In the genomic region with DNA sequence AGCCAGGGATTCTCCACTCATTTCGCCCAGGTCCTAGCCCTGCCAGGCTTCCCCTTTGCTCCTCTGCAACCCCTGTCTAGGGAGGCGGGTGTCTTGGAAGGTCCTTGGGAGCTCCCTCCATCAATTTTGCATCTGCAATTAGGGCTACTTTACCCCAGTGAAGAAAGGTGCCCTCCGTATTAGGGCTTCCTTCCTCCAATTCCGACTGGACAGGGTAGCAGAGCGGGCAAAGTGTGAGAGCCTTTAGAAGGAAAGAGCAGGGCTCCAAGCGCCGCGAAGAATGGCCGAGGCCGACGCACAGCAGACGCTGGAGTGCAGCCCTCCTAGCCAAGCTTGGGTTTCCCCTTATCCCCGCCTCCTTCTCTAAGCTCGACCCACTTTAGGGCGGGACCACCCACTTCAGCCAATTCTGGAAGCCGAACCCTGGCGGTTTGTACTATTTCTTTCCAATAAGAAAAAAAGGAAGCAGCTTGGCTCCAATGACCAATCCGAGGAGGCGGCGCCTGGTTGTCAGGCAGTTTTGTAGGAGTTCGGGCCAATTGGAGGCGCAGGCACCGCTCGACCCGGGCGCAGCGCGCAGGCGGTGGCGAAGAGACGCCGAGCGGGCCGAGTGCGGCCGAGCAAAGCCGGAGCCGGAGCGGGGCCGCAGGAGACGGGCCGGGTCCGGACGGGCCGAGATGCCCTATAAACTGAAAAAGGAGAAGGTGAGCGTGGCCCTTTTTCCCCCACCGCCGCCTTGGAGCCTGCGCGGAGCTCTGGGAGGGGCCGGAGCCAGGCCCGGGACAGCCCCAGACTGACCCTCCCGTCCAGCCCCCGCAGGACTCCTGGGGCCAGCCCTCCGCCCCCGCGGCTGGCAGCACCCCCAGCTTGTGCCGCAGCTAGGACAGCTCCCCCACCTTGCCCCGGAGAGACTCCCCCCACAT, we compare ENCODE assay signal across 1 cellular context.
TF ChIP-seq lines count a peak whose summit lies in the region.

PPP2R5D (plus strand) TSS at position 570 of the 923 bp plus-strand sequence; CDS start at position 678, 108 bp downstream.

TF ChIP-seq in HepG2, 621 proteins besides CTCF, POLR2A, EP300 and RAD21 (continued from another document and continues in another):
- TF ChIP-seq, protein P1, sequence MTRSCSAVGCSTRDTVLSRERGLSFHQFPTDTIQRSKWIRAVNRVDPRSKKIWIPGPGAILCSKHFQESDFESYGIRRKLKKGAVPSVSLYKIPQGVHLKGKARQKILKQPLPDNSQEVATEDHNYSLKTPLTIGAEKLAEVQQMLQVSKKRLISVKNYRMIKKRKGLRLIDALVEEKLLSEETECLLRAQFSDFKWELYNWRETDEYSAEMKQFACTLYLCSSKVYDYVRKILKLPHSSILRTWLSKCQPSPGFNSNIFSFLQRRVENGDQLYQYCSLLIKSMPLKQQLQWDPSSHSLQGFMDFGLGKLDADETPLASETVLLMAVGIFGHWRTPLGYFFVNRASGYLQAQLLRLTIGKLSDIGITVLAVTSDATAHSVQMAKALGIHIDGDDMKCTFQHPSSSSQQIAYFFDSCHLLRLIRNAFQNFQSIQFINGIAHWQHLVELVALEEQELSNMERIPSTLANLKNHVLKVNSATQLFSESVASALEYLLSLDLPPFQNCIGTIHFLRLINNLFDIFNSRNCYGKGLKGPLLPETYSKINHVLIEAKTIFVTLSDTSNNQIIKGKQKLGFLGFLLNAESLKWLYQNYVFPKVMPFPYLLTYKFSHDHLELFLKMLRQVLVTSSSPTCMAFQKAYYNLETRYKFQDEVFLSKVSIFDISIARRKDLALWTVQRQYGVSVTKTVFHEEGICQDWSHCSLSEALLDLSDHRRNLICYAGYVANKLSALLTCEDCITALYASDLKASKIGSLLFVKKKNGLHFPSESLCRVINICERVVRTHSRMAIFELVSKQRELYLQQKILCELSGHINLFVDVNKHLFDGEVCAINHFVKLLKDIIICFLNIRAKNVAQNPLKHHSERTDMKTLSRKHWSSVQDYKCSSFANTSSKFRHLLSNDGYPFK (CRISPR knock-in tag; IDR thresholded peaks at IDR 0.05; ENCODE audit: borderline replicate concordance) = peak; percentile 41
- peak; percentile 78 for TF ChIP-seq ZMYM4 (CRISPR knock-in tag; IDR thresholded peaks at IDR 0.05)
- peak; percentile 84 for TF ChIP-seq TMF1 (CRISPR knock-in tag; IDR thresholded peaks at IDR 0.05; ENCODE audit: low read depth)
- TF ChIP-seq RXRB (CRISPR knock-in tag; IDR thresholded peaks at IDR 0.05; ENCODE audit: borderline replicate concordance) = peak; percentile 24; the same call in 1 of the 2 replicates
- TF ChIP-seq MAFK (conservative IDR thresholded peaks at IDR 0.05 in 1 of 2, IDR thresholded peaks at IDR 0.05 in 1 of 2; ENCODE audit: low read length in 2 of 2) = no peak
- TF ChIP-seq CC2D1A (CRISPR knock-in tag; IDR thresholded peaks at IDR 0.05) = 0 out of 2 replicates have a peak, but pooled peaks have one; percentile 23
- no peak for TF ChIP-seq HOXD1 (CRISPR knock-in tag; IDR thresholded peaks at IDR 0.05)
- TF ChIP-seq ZNF296 (CRISPR knock-in tag; conservative IDR thresholded peaks at IDR 0.05) = no peak
- no peak for TF ChIP-seq TGIF2 (CRISPR knock-in tag; IDR thresholded peaks at IDR 0.05)
- TF ChIP-seq PAX8 (CRISPR knock-in tag; IDR thresholded peaks at IDR 0.05; ENCODE audit: borderline replicate concordance) = 0 out of 2 replicates have a peak, but pooled peaks have one; percentile 19
- no peak for TF ChIP-seq PBX3 (CRISPR knock-in tag; IDR thresholded peaks at IDR 0.05; ENCODE audit: borderline replicate concordance)
- TF ChIP-seq HMG20B (CRISPR knock-in tag; conservative IDR thresholded peaks at IDR 0.05) = 0 out of 2 replicates have a peak, but pooled peaks have one; percentile 35
- no peak for TF ChIP-seq ZNF720 (CRISPR knock-in tag; IDR thresholded peaks at IDR 0.05)
- TF ChIP-seq ZNF224 (CRISPR knock-in tag; IDR thresholded peaks at IDR 0.05) = peak; percentile 34; the same call in 1 of the 2 replicates
- TF ChIP-seq GLI4 (CRISPR knock-in tag; IDR thresholded peaks at IDR 0.05; ENCODE audit: borderline replicate concordance) = no peak
- no peak for TF ChIP-seq MAZ (IDR thresholded peaks at IDR 0.05; ENCODE audit: borderline replicate concordance, low read depth, low read length)
- peak; percentile 59 for TF ChIP-seq MAZ (CRISPR knock-in tag; IDR thresholded peaks at IDR 0.05; ENCODE audit: low read depth)
- TF ChIP-seq NR2C2 (CRISPR knock-in tag; IDR thresholded peaks at IDR 0.05; ENCODE audit: borderline replicate concordance) = no peak
- TF ChIP-seq TOE1 (CRISPR knock-in tag; IDR thresholded peaks at IDR 0.05) = no peak
- TF ChIP-seq HOXA3 (CRISPR knock-in tag; IDR thresholded peaks at IDR 0.05) = peak; percentile 43; the same call in 1 of the 2 replicates
- TF ChIP-seq ARID2 (CRISPR knock-in tag; IDR thresholded peaks at IDR 0.05; ENCODE audit: borderline replicate concordance) = peak; percentile 77; the same call in 1 of the 2 replicates
- TF ChIP-seq, protein P2, sequence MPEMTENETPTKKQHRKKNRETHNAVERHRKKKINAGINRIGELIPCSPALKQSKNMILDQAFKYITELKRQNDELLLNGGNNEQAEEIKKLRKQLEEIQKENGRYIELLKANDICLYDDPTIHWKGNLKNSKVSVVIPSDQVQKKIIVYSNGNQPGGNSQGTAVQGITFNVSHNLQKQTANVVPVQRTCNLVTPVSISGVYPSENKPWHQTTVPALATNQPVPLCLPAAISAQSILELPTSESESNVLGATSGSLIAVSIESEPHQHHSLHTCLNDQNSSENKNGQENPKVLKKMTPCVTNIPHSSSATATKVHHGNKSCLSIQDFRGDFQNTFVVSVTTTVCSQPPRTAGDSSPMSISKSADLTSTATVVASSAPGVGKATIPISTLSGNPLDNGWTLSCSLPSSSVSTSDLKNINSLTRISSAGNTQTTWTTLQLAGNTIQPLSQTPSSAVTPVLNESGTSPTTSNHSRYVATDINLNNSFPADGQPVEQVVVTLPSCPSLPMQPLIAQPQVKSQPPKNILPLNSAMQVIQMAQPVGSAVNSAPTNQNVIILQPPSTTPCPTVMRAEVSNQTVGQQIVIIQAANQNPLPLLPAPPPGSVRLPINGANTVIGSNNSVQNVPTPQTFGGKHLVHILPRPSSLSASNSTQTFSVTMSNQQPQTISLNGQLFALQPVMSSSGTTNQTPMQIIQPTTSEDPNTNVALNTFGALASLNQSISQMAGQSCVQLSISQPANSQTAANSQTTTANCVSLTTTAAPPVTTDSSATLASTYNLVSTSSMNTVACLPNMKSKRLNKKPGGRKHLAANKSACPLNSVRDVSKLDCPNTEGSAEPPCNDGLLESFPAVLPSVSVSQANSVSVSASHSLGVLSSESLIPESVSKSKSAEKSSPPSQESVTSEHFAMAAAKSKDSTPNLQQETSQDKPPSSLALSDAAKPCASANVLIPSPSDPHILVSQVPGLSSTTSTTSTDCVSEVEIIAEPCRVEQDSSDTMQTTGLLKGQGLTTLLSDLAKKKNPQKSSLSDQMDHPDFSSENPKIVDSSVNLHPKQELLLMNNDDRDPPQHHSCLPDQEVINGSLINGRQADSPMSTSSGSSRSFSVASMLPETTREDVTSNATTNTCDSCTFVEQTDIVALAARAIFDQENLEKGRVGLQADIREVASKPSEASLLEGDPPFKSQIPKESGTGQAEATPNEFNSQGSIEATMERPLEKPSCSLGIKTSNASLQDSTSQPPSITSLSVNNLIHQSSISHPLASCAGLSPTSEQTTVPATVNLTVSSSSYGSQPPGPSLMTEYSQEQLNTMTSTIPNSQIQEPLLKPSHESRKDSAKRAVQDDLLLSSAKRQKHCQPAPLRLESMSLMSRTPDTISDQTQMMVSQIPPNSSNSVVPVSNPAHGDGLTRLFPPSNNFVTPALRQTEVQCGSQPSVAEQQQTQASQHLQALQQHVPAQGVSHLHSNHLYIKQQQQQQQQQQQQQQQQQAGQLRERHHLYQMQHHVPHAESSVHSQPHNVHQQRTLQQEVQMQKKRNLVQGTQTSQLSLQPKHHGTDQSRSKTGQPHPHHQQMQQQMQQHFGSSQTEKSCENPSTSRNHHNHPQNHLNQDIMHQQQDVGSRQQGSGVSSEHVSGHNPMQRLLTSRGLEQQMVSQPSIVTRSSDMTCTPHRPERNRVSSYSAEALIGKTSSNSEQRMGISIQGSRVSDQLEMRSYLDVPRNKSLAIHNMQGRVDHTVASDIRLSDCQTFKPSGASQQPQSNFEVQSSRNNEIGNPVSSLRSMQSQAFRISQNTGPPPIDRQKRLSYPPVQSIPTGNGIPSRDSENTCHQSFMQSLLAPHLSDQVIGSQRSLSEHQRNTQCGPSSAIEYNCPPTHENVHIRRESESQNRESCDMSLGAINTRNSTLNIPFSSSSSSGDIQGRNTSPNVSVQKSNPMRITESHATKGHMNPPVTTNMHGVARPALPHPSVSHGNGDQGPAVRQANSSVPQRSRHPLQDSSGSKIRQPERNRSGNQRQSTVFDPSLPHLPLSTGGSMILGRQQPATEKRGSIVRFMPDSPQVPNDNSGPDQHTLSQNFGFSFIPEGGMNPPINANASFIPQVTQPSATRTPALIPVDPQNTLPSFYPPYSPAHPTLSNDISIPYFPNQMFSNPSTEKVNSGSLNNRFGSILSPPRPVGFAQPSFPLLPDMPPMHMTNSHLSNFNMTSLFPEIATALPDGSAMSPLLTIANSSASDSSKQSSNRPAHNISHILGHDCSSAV (CRISPR knock-in tag; IDR thresholded peaks at IDR 0.05; ENCODE audit: borderline replicate concordance) = no peak
- TF ChIP-seq U2AF2 (IDR thresholded peaks at IDR 0.05; ENCODE audit: low read depth, low read length) = no peak
- TF ChIP-seq, protein P3, sequence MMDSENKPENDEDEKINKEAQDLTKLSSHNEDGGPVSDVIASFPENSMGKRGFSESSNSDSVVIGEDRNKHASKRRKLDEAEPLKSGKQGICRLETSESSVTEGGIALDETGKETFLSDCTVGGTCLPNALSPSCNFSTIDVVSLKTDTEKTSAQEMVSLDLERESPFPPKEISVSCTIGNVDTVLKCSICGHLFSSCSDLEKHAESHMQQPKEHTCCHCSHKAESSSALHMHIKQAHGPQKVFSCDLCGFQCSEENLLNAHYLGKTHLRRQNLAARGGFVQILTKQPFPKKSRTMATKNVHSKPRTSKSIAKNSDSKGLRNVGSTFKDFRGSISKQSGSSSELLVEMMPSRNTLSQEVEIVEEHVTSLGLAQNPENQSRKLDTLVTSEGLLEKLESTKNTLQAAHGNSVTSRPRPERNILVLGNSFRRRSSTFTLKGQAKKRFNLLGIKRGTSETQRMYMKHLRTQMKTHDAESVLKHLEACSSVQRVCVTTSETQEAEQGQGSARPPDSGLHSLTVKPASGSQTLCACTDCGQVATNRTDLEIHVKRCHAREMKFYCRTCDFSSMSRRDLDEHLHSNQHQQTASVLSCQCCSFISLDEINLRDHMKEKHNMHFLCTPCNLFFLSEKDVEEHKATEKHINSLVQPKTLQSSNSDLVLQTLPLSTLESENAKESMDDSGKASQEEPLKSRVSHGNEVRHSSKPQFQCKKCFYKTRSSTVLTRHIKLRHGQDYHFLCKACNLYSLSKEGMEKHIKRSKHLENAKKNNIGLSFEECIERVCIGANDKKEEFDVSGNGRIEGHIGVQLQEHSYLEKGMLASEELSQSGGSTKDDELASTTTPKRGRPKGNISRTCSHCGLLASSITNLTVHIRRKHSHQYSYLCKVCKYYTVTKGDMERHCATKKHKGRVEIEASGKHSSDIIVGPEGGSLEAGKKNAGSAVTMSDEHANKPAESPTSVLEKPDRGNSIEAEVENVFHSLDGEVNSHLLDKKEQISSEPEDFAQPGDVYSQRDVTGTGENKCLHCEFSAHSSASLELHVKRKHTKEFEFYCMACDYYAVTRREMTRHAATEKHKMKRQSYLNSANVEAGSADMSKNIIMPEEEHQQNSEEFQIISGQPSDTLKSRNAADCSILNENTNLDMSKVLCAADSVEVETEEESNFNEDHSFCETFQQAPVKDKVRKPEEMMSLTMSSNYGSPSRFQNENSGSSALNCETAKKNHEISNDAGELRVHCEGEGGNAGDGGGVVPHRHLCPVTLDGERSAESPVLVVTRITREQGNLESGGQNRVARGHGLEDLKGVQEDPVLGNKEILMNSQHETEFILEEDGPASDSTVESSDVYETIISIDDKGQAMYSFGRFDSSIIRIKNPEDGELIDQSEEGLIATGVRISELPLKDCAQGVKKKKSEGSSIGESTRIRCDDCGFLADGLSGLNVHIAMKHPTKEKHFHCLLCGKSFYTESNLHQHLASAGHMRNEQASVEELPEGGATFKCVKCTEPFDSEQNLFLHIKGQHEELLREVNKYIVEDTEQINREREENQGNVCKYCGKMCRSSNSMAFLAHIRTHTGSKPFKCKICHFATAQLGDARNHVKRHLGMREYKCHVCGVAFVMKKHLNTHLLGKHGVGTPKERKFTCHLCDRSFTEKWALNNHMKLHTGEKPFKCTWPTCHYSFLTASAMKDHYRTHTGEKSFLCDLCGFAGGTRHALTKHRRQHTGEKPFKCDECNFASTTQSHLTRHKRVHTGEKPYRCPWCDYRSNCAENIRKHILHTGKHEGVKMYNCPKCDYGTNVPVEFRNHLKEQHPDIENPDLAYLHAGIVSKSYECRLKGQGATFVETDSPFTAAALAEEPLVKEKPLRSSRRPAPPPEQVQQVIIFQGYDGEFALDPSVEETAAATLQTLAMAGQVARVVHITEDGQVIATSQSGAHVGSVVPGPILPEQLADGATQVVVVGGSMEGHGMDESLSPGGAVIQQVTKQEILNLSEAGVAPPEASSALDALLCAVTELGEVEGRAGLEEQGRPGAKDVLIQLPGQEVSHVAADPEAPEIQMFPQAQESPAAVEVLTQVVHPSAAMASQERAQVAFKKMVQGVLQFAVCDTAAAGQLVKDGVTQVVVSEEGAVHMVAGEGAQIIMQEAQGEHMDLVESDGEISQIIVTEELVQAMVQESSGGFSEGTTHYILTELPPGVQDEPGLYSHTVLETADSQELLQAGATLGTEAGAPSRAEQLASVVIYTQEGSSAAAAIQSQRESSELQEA (CRISPR knock-in tag; IDR thresholded peaks at IDR 0.05; ENCODE audit: not compliant biosample characterization) = no peak
- 0 out of 2 replicates have a peak, but pooled peaks have one; percentile 43 for TF ChIP-seq ETV5 (CRISPR knock-in tag; IDR thresholded peaks at IDR 0.05; ENCODE audit: borderline replicate concordance)
- peak; percentile 28; the same call in 1 of the 2 replicates for TF ChIP-seq ZNF629 (CRISPR knock-in tag; conservative IDR thresholded peaks at IDR 0.05)
- no peak for TF ChIP-seq ATF5 (CRISPR knock-in tag; IDR thresholded peaks at IDR 0.05; ENCODE audit: low read depth)
- no peak for TF ChIP-seq SMARCE1 (IDR thresholded peaks at IDR 0.05; ENCODE audit: borderline replicate concordance)
- TF ChIP-seq ZNF33A (CRISPR knock-in tag; IDR thresholded peaks at IDR 0.05; ENCODE audit: borderline replicate concordance) = 0 out of 2 replicates have a peak, but pooled peaks have one; percentile 27
- 0 out of 2 replicates have a peak, but pooled peaks have one; percentile 6 for TF ChIP-seq STAG1 (CRISPR knock-in tag; IDR thresholded peaks at IDR 0.05)
- peak; percentile 24 for TF ChIP-seq FOXO1 (CRISPR knock-in tag; IDR thresholded peaks at IDR 0.05)
- no peak for TF ChIP-seq CHD2 (IDR thresholded peaks at IDR 0.05; ENCODE audit: low read depth, low read length)
- no peak for TF ChIP-seq KAT2B (IDR thresholded peaks at IDR 0.05; ENCODE audit: borderline replicate concordance, low read depth, low read length)
